Comparison of ENCODE assay signal across 11 cellular contexts in genomic region chr1:19411612-19412011, GRCh38.
A peak's percentile ranks its signal among the peaks of the same experiment; 100 is the strongest.
DNase-seq lines count a peak whose midpoint lies in the region; FAIRE-seq and TF ChIP-seq lines count a peak whose summit lies in the region.
"Had no signal": no experiment of that assay in that cellular context is flagged by ENCODE, and none has a peak within 500 bp of the region (broad histone marks: within the 10 kb centered on the region; RNA-seq: fewer than 3 reads in every experiment).

No MANE protein-coding gene starts in this region.

- no peaks in the 10 kb centered on the region for H3K9me3 ChIP-seq in neutrophil
- H3K9me3 ChIP-seq in Caco-2: no peaks in the 10 kb centered on the region

- H3K27ac ChIP-seq in neutrophil: peak overlapping the region; percentile 19
- H3K27ac ChIP-seq: epithelial cell of prostate had no signal

- no TSS peak for BruUV-seq in Caco-2 (replicated peaks; lab: Mats Ljungman, UMichigan)

- FAIRE-seq in GM19239 (lab: Jason Lieb, UNC): peak; percentile 18

- peak; percentile 69 for DNase-seq in DMS53 (lab: John Stamatoyannopoulos, UW)
- DNase-seq in GM19239 (ENCODE audit: insufficient read length, low spot score): peak; percentile 56
- no peak for DNase-seq in activated naive CD8-positive, alpha-beta T cell treated with anti-CD3 and anti-CD28 coated beads for 36 hours
- no peak for DNase-seq in NCI-H345 (lab: John Stamatoyannopoulos, UW)
- no peak for DNase-seq in NCI-H1930 (lab: John Stamatoyannopoulos, UW)
- DNase-seq in Caco-2: no peak
- DNase-seq in NCI-H510A (lab: John Stamatoyannopoulos, UW): no peak
- DNase-seq: activated CD8-positive, alpha-beta memory T cell treated with anti-CD3 and anti-CD28 coated beads, Interleukin-2, amount 50 U/mL, for 48 hours; NCI-H2107 had no signal

- H3K36me3 Mint-ChIP-seq in activated naive CD8-positive, alpha-beta T cell treated with anti-CD3 and anti-CD28 coated beads for 36 hours: peaks cover 12% of the 10 kb centered on the region
- peaks cover 13% of the 10 kb centered on the region for H3K36me3 Mint-ChIP-seq in Caco-2 (ENCODE audit: insufficient read depth, unreplicated experiment)

- CTCF ChIA-PET in Caco-2 (lab: Charles Lee): no interaction called here

- no peaks in the 10 kb centered on the region for H3K9me3 Mint-ChIP-seq in activated naive CD8-positive, alpha-beta T cell treated with anti-CD3 and anti-CD28 coated beads for 36 hours
- no peaks in the 10 kb centered on the region for H3K9me3 Mint-ChIP-seq in Caco-2 (ENCODE audit: unreplicated experiment)

- intact Hi-C loops in Caco-2 (cut with micrococcal nuclease; ENCODE audit: unreplicated experiment): no loop called here

- H3K4me1 ChIP-seq in neutrophil (ENCODE audit: control insufficient read depth in 1 of 2, insufficient read depth in 1 of 2, low read depth in 1 of 2, low read length in 1 of 2) (no peaks in the 10 kb centered on the region), Caco-2 (no peaks in the 10 kb centered on the region)

- H3K27me3 ChIP-seq in neutrophil: no peaks in the 10 kb centered on the region
- no peaks in the 10 kb centered on the region for H3K27me3 ChIP-seq in Caco-2 (replicated peaks; ENCODE audit: control insufficient read depth, insufficient read depth, low read length)

- peak overlapping the region; percentile 3 for H3K27ac Mint-ChIP-seq in activated naive CD8-positive, alpha-beta T cell treated with anti-CD3 and anti-CD28 coated beads for 36 hours
- H3K27ac Mint-ChIP-seq in Caco-2 (ENCODE audit: unreplicated experiment): no peak overlapping the region

- H3K4me3 ChIP-seq in neutrophil (ENCODE audit: low read depth in 1 of 2, low read length in 1 of 2) (no peak overlapping the region), Caco-2 (ENCODE audit: low read depth, low read length) (no peak overlapping the region)

- POLR2A ChIA-PET in Caco-2 (lab: Charles Lee): no interaction called here

- H3K4me1 Mint-ChIP-seq in activated naive CD8-positive, alpha-beta T cell treated with anti-CD3 and anti-CD28 coated beads for 36 hours: peaks cover 77% of the 10 kb centered on the region
- H3K4me1 Mint-ChIP-seq in Caco-2 (ENCODE audit: low read depth, unreplicated experiment): peaks cover 16% of the 10 kb centered on the region

- TF ChIP-seq CTCF in neutrophil (IDR thresholded peaks at IDR 0.05) (no peak), Caco-2 (IDR thresholded peaks at IDR 0.05; ENCODE audit: insufficient read depth in 1 of 2, low read depth in 1 of 2, low read length in 1 of 2, severe bottlenecking in 1 of 2, unreplicated experiment in 1 of 2) (no peak)

- peaks cover 44% of the 10 kb centered on the region for H3K36me3 ChIP-seq in neutrophil
- H3K36me3 ChIP-seq in Caco-2 (ENCODE audit: control insufficient read depth, insufficient read depth, low read length): no peaks in the 10 kb centered on the region; the same call in none of the 2 replicates

- H3K4me3 Mint-ChIP-seq in activated naive CD8-positive, alpha-beta T cell treated with anti-CD3 and anti-CD28 coated beads for 36 hours: no peak overlapping the region
- H3K4me3 Mint-ChIP-seq in Caco-2 (ENCODE audit: unreplicated experiment): no peak overlapping the region

- no peaks in the 10 kb centered on the region for H3K27me3 Mint-ChIP-seq in activated naive CD8-positive, alpha-beta T cell treated with anti-CD3 and anti-CD28 coated beads for 36 hours
- no peaks in the 10 kb centered on the region for H3K27me3 Mint-ChIP-seq in Caco-2 (ENCODE audit: insufficient read depth, unreplicated experiment)

Comparison
In these comparisons a context has a peak if more than half of its experiments do, and no peak if none do; other contexts are left out.
1. DNase-seq: peak in DMS53 (single experiment) and GM19239 (single experiment); none in activated naive CD8-positive, alpha-beta T cell treated with anti-CD3 and anti-CD28 coated beads for 36 hours (single experiment), NCI-H345 (single experiment), NCI-H1930 (0 of 2), Caco-2 (0 of 2) and NCI-H510A (single experiment).